26 cellular contexts compared by ENCODE assay signal in the genomic region with DNA sequence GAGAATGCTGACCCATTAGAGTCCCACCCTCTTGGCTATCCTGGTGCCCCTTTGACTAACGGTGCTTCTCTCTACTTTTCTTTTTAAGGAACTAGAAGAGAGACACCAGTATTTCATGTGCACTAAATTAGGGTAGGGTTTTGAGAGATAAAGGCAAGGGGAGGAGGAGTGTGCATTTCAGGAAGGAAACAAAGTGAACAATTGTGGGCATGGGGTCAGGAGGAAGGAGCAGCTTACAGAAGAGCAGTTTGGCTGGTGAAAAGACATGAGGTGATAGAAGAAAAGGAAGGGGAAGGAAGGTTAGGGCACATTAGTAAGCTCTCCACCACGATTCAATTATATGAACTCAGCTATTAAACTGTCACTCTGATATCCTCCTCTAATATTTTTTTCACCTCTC.
"Had no signal": no experiment of that assay in that cellular context is flagged by ENCODE, and none has a peak within 500 bp of the region (broad histone marks: within the 10 kb centered on the region; RNA-seq: fewer than 3 reads in every experiment).

No MANE protein-coding gene starts in this region.

- H3K4me1 Mint-ChIP-seq: activated CD4-positive, alpha-beta T cell treated with anti-CD3 and anti-CD28 coated beads, Interleukin-2, amount 10 ng/mL, durations not matched to agents 24 days and 14 days; activated CD8-positive, alpha-beta memory T cell treated with anti-CD3 and anti-CD28 coated beads, Interleukin-2, amount 10 ng/mL, durations not matched to agents 7 days and 5 days; activated naive CD4-positive, alpha-beta T cell treated with anti-CD3 and anti-CD28 coated beads, Interleukin-2, amount 50 U/mL, for 24 hours had no signal

- ATAC-seq: activated CD4-positive, CD25-positive, alpha-beta regulatory T cell treated with anti-CD3 and anti-CD28 coated beads, Interleukin-2, amount 50 U/mL, for 24 hours; activated CD8-positive, alpha-beta memory T cell treated with anti-CD3 and anti-CD28 coated beads, Interleukin-2, amount 10 ng/mL, durations not matched to agents 7 days and 5 days; activated CD8-positive, alpha-beta T cell treated with anti-CD3 and anti-CD28 coated beads for 36 hours; body of pancreas; heart left ventricle; left cardiac atrium; natural killer cell had no signal

- H3K36me3 ChIP-seq: cardiac muscle cell, heart left ventricle, ovary, prostate gland, uterus had no signal

- H3K27me3 Mint-ChIP-seq: activated CD4-positive, alpha-beta T cell treated with anti-CD3 and anti-CD28 coated beads, Interleukin-2, amount 10 ng/mL, durations not matched to agents 24 days and 14 days; activated CD8-positive, alpha-beta memory T cell treated with anti-CD3 and anti-CD28 coated beads, Interleukin-2, amount 10 ng/mL, durations not matched to agents 7 days and 5 days; activated naive CD4-positive, alpha-beta T cell treated with anti-CD3 and anti-CD28 coated beads, Interleukin-2, amount 50 U/mL, for 24 hours had no signal

- H3K9me3 Mint-ChIP-seq: activated CD4-positive, alpha-beta T cell treated with anti-CD3 and anti-CD28 coated beads, Interleukin-2, amount 10 ng/mL, durations not matched to agents 24 days and 14 days; activated CD8-positive, alpha-beta T cell treated with anti-CD3 and anti-CD28 coated beads for 36 hours; natural killer cell had no signal

- DNase-seq: activated CD4-positive, alpha-beta T cell treated with anti-CD3 and anti-CD28 coated beads, Interleukin-2, amount 10 ng/mL, durations not matched to agents 24 days and 14 days; activated CD8-positive, alpha-beta memory T cell treated with anti-CD3 and anti-CD28 coated beads, Interleukin-2, amount 10 ng/mL, durations not matched to agents 7 days and 5 days; activated CD8-positive, alpha-beta T cell treated with anti-CD3 and anti-CD28 coated beads for 36 hours; activated gamma-delta T cell treated with Interleukin-2 at 50 U/mL for 16 hours; activated T-cell treated with anti-CD3 and anti-CD28 coated beads for 4 hours; anterior cingulate cortex; body of pancreas; cortex of kidney; endodermal cell; heart left ventricle; islet precursor cell; left cardiac atrium; midbrain; natural killer cell; ovary; stimulated activated CD4-positive, alpha-beta T cell treated with anti-CD3 and anti-CD28 coated beads, Interleukin-4, amount 100 ng/mL, for 1 hour; stimulated activated naive CD4-positive, alpha-beta T cell; testis; trophoblast cell; uterus had no signal

- H3K4me1 ChIP-seq: body of pancreas, prostate gland, testis, uterus had no signal

- H3K27me3 ChIP-seq: body of pancreas, cardiac muscle cell, heart left ventricle, ovary, testis, uterus had no signal

- H3K36me3 Mint-ChIP-seq: activated CD8-positive, alpha-beta memory T cell treated with anti-CD3 and anti-CD28 coated beads, Interleukin-2, amount 10 ng/mL, durations not matched to agents 7 days and 5 days; activated naive CD4-positive, alpha-beta T cell treated with anti-CD3 and anti-CD28 coated beads, Interleukin-2, amount 50 U/mL, for 24 hours; natural killer cell had no signal

- H3K27ac Mint-ChIP-seq: activated CD4-positive, alpha-beta T cell treated with anti-CD3 and anti-CD28 coated beads, Interleukin-2, amount 10 ng/mL, durations not matched to agents 24 days and 14 days; activated CD8-positive, alpha-beta memory T cell treated with anti-CD3 and anti-CD28 coated beads, Interleukin-2, amount 10 ng/mL, durations not matched to agents 7 days and 5 days; activated CD8-positive, alpha-beta T cell treated with anti-CD3 and anti-CD28 coated beads for 36 hours; activated naive CD4-positive, alpha-beta T cell treated with anti-CD3 and anti-CD28 coated beads, Interleukin-2, amount 50 U/mL, for 24 hours; activated T-helper 1 cell treated with anti-CD3 and anti-CD28 coated beads, Interleukin-12 subunit alpha, Interleukin-12 subunit beta, Interleukin-2, Interleukin-4 antibody, amounts not matched to agents 30 ng/mL and 10 ng/mL and 1 ng/mL, durations not matched to agents 14 hours and 24 hours and 36 hours; endodermal cell; natural killer cell had no signal

- H3K9me3 ChIP-seq: body of pancreas, heart left ventricle, ovary, prostate gland, testis, uterus had no signal

- H3K4me3 Mint-ChIP-seq: activated CD4-positive, alpha-beta T cell treated with anti-CD3 and anti-CD28 coated beads, Interleukin-2, amount 10 ng/mL, durations not matched to agents 24 days and 14 days; activated CD8-positive, alpha-beta memory T cell treated with anti-CD3 and anti-CD28 coated beads, Interleukin-2, amount 10 ng/mL, durations not matched to agents 7 days and 5 days; activated CD8-positive, alpha-beta T cell treated with anti-CD3 and anti-CD28 coated beads for 36 hours; activated naive CD4-positive, alpha-beta T cell treated with anti-CD3 and anti-CD28 coated beads, Interleukin-2, amount 50 U/mL, for 24 hours; activated T-helper 1 cell treated with anti-CD3 and anti-CD28 coated beads, Interleukin-12 subunit alpha, Interleukin-12 subunit beta, Interleukin-2, Interleukin-4 antibody, amounts not matched to agents 30 ng/mL and 10 ng/mL and 1 ng/mL, durations not matched to agents 14 hours and 24 hours and 36 hours; endodermal cell; natural killer cell had no signal

- H3K27ac ChIP-seq: body of pancreas, cardiac muscle cell, heart left ventricle, ovary, prostate gland, testis, uterus, VCaP had no signal

- H3K4me3 ChIP-seq: body of pancreas, cardiac muscle cell, heart left ventricle, ovary, prostate gland, testis, uterus had no signal
